ENCODE assay signal across 8 cellular contexts in the genomic region with DNA sequence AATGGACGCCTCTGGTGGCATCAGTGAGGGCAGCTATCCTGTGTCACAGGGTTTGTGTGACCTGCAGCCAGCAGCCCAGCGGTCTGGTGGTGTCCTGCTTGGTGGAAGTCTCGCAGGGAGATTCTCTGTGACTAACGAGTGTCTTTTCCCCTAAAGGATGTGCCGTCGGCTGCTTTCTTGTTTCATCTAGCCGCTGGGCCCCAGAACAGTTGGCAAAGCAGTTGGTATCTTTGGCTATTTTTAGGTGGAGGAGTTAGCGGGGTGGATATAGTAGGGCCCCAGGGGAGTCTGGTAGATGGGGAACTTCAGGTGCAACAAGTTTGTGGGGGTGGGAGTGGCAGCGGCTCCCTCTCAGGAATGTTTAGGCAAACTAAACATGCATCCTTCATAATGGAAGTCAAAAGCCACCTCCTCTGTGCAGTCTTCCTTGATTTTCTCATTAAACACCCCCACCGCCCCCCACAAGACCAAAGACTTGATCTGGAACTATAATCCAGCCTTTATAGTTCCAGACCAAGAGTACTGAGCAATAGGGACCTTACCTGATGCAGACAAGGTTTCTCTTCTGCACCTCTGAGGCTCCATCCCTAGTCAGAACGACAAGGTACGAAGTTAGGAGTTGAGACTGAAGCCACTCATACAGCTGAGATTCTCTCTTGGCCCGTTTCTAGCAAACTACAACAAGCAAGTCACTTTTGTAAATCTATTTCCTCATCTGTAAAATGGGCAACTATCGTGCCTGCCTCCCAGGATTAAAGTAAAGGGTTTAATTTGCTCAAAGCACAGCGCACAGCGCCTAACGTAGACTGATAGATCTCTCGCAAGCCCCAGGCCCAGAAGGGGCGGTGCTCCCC. TPM values are rescaled to one million over a fixed set of nuclear protein-coding genes. Genes with fewer than 3 reads are reported as not detected.
DNase-seq lines count a peak whose midpoint lies in the region; ATAC-seq and TF ChIP-seq lines count a peak whose summit lies in the region.

No MANE protein-coding gene starts in this region.

- TF ChIP-seq CTCF in RWPE1 (conservative IDR thresholded peaks at IDR 0.05; ENCODE audit: low read depth) (no peak), fibroblast of lung (conservative IDR thresholded peaks at IDR 0.05 in 1 of 2, IDR thresholded peaks at IDR 0.05 in 1 of 2; ENCODE audit: low read depth in 1 of 2, low read length in 2 of 2) (no peak), retinal pigment epithelial cell (conservative IDR thresholded peaks at IDR 0.05; ENCODE audit: low read depth, low read length) (no peak)

- H3K27ac ChIP-seq in RWPE1 (peak overlapping the region; percentile 71; the same call in 1 of the 2 replicates), fibroblast of lung (ENCODE audit: insufficient read depth, low read length) (no peak overlapping the region)

- POLR2A ChIA-PET in RWPE1 (lab: Yijun Ruan, JAX; ENCODE audit: low non-redundant PET), result interaction anchor here (0.5 to 0.7 kb wide), 2 partner anchors 146 to 153 kb away, joined by 3 to 6 read pairs; no protein-coding TSS in a partner anchor

- no peaks in the 10 kb centered on the region for H3K79me2 ChIP-seq in fibroblast of lung (ENCODE audit: control insufficient read depth, insufficient read depth, low read length)

- no peaks in the 10 kb centered on the region for H4K20me1 ChIP-seq in fibroblast of lung (ENCODE audit: control insufficient read depth, extremely low read depth, insufficient read depth, low read length)

- ATAC-seq in HG02610 (IDR thresholded peaks at IDR 0.05; ENCODE audit: unreplicated experiment) (no peak), GM19023 (IDR thresholded peaks at IDR 0.05; ENCODE audit: unreplicated experiment) (no peak)

- no peak overlapping the region for H2AFZ ChIP-seq in fibroblast of lung (ENCODE audit: low read length)

- peak overlapping the region; percentile 85 for H3K4me2 ChIP-seq in fibroblast of lung (ENCODE audit: extremely low read depth, insufficient read depth, low read length)

- peaks cover 7% of the 10 kb centered on the region for H3K4me1 ChIP-seq in fibroblast of lung (ENCODE audit: control insufficient read depth, extremely low read depth, insufficient read depth, low read length)

- DNase-seq in H7 (peak; percentile 42), RWPE1 (ENCODE audit: low spot score) (no peak), fibroblast of lung (ENCODE audit: low read depth in 2 of 2) (no peak), retinal pigment epithelial cell (ENCODE audit: low read depth) (no peak), HUDEP-2 (lab: John Stamatoyannopoulos, UW; ENCODE audit: unreplicated experiment in 76 of 76) (no peak)
- no peak for DNase-seq in stimulated activated CD4-positive, alpha-beta T cell treated with anti-CD3 and anti-CD28 coated beads, Interleukin-15, amount 100 ng/mL, for 24 hours

- CTCF ChIA-PET in RWPE1 (lab: Yijun Ruan, JAX), result interaction anchor here (0.5 kb wide), 1 partner anchor 11 kb away, joined by 3 read pairs; no protein-coding TSS in a partner anchor

- no peaks in the 10 kb centered on the region for H3K36me3 ChIP-seq in H7 (replicated peaks; ENCODE audit: control insufficient read depth, insufficient read depth, low read length)
- no peaks in the 10 kb centered on the region for H3K36me3 ChIP-seq in fibroblast of lung (ENCODE audit: control insufficient read depth, insufficient read depth, low read length)

- H3K4me3 ChIP-seq in H7 (ENCODE audit: insufficient read depth, low read depth, low read length) (peak overlapping the region; percentile 61), fibroblast of lung (replicated peaks in 1 of 4; ENCODE audit: control extremely low read depth in 1 of 4, insufficient read depth in 1 of 4, low read depth in 3 of 4, low read length in 4 of 4) (peak overlapping the region in 2 of 4 experiments; percentile 58 to 74), retinal pigment epithelial cell (ENCODE audit: low read length) (peak overlapping the region; percentile 70)

- no peak overlapping the region for H3K9ac ChIP-seq in fibroblast of lung (ENCODE audit: insufficient read depth, low read length)

- H3K9me3 ChIP-seq in fibroblast of lung (ENCODE audit: control insufficient read depth, insufficient read depth, low read depth, low read length), result no peaks in the 10 kb centered on the region

- peaks cover 3% of the 10 kb centered on the region; the same call in 1 of the 2 replicates for H3K27me3 ChIP-seq in H7 (ENCODE audit: control insufficient read depth, insufficient read depth, low read length)
- H3K27me3 ChIP-seq in fibroblast of lung (ENCODE audit: control insufficient read depth, insufficient read depth, low read length), result no peaks in the 10 kb centered on the region

RNA-seq across cellular contexts. Expression of gene PELI3, which starts 1.1 kb away (rescaled TPM):
- total RNA-seq in H7 (2014; rRNA removed; shearing (Covaris generic)), result 8.1 and 9.5 TPM in 2 replicates
- total RNA-seq in fibroblast of lung, result 16.2 and 20.3 TPM in 2 replicates
- polyA plus RNA-seq in fibroblast of lung, result 5.0 and 5.1 TPM in 2 replicates
- 7.8 and 8.1 TPM in 2 replicates for polyA plus RNA-seq in fibroblast of lung (2012)
- polyA minus RNA-seq in fibroblast of lung (ENCODE audit: low replicate concordance), result 19.5 and 27.2 TPM in 2 replicates

RNA-seq across cellular contexts. Expression of gene DPP3, which starts 14.6 kb away (rescaled TPM):
- 146 and 156 TPM in 2 replicates for total RNA-seq in H7 (2014; rRNA removed; shearing (Covaris generic))
- total RNA-seq in fibroblast of lung, result 28.2 and 39.6 TPM in 2 replicates
- polyA plus RNA-seq in fibroblast of lung, result 33.6 and 42.1 TPM in 2 replicates
- 41.5 and 54.8 TPM in 2 replicates for polyA plus RNA-seq in fibroblast of lung (2012)
- 66.6 and 187 TPM in 2 replicates for polyA minus RNA-seq in fibroblast of lung (ENCODE audit: low replicate concordance)

RNA-seq across cellular contexts. Expression of gene MRPL11, which starts 26.9 kb away (rescaled TPM):
- 148 and 174 TPM in 2 replicates for total RNA-seq in H7 (2014; rRNA removed; shearing (Covaris generic))
- total RNA-seq in fibroblast of lung, result 32.7 and 39.3 TPM in 2 replicates
- 35.7 and 55.9 TPM in 2 replicates for polyA plus RNA-seq in fibroblast of lung
- polyA plus RNA-seq in fibroblast of lung (2012), result 49.3 and 82.5 TPM in 2 replicates
- 44.4 and 96.5 TPM in 2 replicates for polyA minus RNA-seq in fibroblast of lung (ENCODE audit: low replicate concordance)

RNA-seq across cellular contexts. Expression of gene NPAS4, which starts 44.8 kb away (rescaled TPM):
- total RNA-seq in H7 (2014; rRNA removed; shearing (Covaris generic)), result 0.04 TPM in 1 of 2 replicates, not detected in the other
- total RNA-seq in fibroblast of lung, result not detected in 2 replicates
- 0.08 and 0.16 TPM in 2 replicates for polyA plus RNA-seq in fibroblast of lung
- polyA plus RNA-seq in fibroblast of lung (2012), result 0.14 TPM in 1 of 2 replicates, not detected in the other
- not detected in 2 replicates for polyA minus RNA-seq in fibroblast of lung (ENCODE audit: low replicate concordance)

RNA-seq across cellular contexts. Expression of gene BBS1, which starts 44.8 kb away (rescaled TPM):
- 25.4 and 26.5 TPM in 2 replicates for total RNA-seq in H7 (2014; rRNA removed; shearing (Covaris generic))
- 20.3 and 20.5 TPM in 2 replicates for total RNA-seq in fibroblast of lung
- polyA plus RNA-seq in fibroblast of lung, result 11.6 and 16.5 TPM in 2 replicates
- polyA plus RNA-seq in fibroblast of lung (2012), result 9.9 and 11.7 TPM in 2 replicates
- polyA minus RNA-seq in fibroblast of lung (ENCODE audit: low replicate concordance), result 45.3 and 60.9 TPM in 2 replicates
